Comparison of ENCODE assay signal across 1 cellular context in the genomic region with DNA sequence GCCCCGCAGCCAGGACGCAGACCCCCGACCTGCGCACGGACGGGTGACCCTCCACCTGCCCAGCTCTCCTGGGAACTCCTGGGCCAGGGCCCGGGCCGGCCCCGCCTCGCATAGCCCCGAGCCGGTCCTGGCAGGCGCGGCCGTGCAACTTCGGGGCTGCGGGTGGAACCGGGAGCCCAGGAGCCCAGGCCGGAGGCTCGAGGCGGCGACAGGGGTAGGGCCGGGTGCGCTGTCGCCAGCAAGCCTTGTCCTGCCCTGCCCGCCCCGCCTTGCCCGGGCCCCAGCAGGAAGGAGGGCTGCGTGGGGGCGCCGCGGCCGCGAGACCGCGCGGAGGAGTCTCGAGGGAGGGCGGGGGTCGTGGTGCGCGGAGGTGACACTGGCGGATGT.
TF ChIP-seq lines count a peak whose summit lies in the region.

No MANE protein-coding gene starts in this region.

TF ChIP-seq in GM23338, 12 proteins besides CTCF, POLR2A, EP300 and RAD21 (continued from another document):
- TF ChIP-seq, protein P1, sequence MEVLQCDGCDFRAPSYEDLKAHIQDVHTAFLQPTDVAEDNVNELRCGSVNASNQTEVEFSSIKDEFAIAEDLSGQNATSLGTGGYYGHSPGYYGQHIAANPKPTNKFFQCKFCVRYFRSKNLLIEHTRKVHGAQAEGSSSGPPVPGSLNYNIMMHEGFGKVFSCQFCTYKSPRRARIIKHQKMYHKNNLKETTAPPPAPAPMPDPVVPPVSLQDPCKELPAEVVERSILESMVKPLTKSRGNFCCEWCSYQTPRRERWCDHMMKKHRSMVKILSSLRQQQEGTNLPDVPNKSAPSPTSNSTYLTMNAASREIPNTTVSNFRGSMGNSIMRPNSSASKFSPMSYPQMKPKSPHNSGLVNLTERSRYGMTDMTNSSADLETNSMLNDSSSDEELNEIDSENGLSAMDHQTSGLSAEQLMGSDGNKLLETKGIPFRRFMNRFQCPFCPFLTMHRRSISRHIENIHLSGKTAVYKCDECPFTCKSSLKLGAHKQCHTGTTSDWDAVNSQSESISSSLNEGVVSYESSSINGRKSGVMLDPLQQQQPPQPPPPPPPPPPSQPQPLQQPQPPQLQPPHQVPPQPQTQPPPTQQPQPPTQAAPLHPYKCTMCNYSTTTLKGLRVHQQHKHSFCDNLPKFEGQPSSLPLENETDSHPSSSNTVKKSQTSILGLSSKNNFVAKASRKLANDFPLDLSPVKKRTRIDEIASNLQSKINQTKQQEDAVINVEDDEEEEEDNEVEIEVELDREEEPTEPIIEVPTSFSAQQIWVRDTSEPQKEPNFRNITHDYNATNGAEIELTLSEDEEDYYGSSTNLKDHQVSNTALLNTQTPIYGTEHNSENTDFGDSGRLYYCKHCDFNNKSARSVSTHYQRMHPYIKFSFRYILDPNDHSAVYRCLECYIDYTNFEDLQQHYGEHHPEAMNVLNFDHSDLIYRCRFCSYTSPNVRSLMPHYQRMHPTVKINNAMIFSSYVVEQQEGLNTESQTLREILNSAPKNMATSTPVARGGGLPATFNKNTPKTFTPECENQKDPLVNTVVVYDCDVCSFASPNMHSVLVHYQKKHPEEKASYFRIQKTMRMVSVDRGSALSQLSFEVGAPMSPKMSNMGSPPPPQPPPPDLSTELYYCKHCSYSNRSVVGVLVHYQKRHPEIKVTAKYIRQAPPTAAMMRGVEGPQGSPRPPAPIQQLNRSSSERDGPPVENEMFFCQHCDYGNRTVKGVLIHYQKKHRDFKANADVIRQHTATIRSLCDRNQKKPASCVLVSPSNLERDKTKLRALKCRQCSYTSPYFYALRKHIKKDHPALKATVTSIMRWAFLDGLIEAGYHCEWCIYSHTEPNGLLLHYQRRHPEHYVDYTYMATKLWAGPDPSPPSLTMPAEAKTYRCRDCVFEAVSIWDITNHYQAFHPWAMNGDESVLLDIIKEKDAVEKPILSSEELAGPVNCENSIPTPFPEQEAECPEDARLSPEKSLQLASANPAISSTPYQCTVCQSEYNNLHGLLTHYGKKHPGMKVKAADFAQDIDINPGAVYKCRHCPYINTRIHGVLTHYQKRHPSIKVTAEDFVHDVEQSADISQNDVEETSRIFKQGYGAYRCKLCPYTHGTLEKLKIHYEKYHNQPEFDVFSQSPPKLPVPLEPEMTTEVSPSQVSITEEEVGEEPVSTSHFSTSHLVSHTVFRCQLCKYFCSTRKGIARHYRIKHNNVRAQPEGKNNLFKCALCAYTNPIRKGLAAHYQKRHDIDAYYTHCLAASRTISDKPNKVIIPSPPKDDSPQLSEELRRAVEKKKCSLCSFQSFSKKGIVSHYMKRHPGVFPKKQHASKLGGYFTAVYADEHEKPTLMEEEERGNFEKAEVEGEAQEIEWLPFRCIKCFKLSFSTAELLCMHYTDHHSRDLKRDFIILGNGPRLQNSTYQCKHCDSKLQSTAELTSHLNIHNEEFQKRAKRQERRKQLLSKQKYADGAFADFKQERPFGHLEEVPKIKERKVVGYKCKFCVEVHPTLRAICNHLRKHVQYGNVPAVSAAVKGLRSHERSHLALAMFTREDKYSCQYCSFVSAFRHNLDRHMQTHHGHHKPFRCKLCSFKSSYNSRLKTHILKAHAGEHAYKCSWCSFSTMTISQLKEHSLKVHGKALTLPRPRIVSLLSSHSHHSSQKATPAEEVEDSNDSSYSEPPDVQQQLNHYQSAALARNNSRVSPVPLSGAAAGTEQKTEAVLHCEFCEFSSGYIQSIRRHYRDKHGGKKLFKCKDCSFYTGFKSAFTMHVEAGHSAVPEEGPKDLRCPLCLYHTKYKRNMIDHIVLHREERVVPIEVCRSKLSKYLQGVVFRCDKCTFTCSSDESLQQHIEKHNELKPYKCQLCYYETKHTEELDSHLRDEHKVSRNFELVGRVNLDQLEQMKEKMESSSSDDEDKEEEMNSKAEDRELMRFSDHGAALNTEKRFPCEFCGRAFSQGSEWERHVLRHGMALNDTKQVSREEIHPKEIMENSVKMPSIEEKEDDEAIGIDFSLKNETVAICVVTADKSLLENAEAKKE (CRISPR knock-in tag; IDR thresholded peaks at IDR 0.05), result no peak
- no peak for TF ChIP-seq JUNB (IDR thresholded peaks at IDR 0.05; ENCODE audit: unreplicated experiment)
- TF ChIP-seq CREB1 (CRISPR knock-in tag; IDR thresholded peaks at IDR 0.05; ENCODE audit: low read depth), result no peak
- TF ChIP-seq STAT1 (IDR thresholded peaks at IDR 0.05; ENCODE audit: unreplicated experiment), result no peak
